13 cellular contexts compared by ENCODE assay signal in genomic region chr15:41006479-41006878, GRCh38. TPM values are rescaled to one million over a fixed set of nuclear protein-coding genes. Genes with fewer than 3 reads are reported as not detected.
DNase-seq lines count a peak whose midpoint lies in the region; ATAC-seq and TF ChIP-seq lines count a peak whose summit lies in the region.
"Had no signal": no experiment of that assay in that cellular context is flagged by ENCODE, and none has a peak within 500 bp of the region (broad histone marks: within the 10 kb centered on the region; RNA-seq: fewer than 3 reads in every experiment).

No MANE protein-coding gene starts in this region.

- H2BK20ac ChIP-seq in IMR-90 (ENCODE audit: low read depth, low read length) = no peak overlapping the region; the same call in 1 of the 2 replicates

- POLR2A ChIA-PET in IMR-90 (lab: Charles Lee; ENCODE audit: unreplicated experiment) = no interaction called here

- H3K79me1 ChIP-seq in IMR-90 (ENCODE audit: low read depth in 1 of 2, low read length in 2 of 2) = peaks cover 20 to 62% of the 10 kb centered on the region in 2 experiments

- no TSS peak for BruUV-seq in IMR-90 (replicated peaks; lab: Mats Ljungman, UMichigan)

- no peak overlapping the region for H3K14ac ChIP-seq in IMR-90 (replicated peaks; ENCODE audit: low read depth, low read length)

- H3K9ac ChIP-seq in IMR-90 (ENCODE audit: low read depth, low read length) = no peak overlapping the region
- H3K9ac ChIP-seq: BLaER1 treated with 17β-estradiol and CSF1 and Interleukin-3, amounts not matched to agents 10 nM and 100 nM had no signal

- no peak overlapping the region; the same call in 2 of the 3 replicates for H2BK15ac ChIP-seq in IMR-90 (ENCODE audit: low read depth, low read length)

- peak overlapping the region; percentile 36; the same call in 1 of the 2 replicates for H4K91ac ChIP-seq in IMR-90 (ENCODE audit: insufficient read depth, low read depth, low read length)

- no peak overlapping the region for H3K23ac ChIP-seq in IMR-90 (ENCODE audit: low read depth, low read length)

- DNase-seq in Right ventricle myocardium inferior (ENCODE audit: missing footprints) (no peak), right atrium auricular region (ENCODE audit: low spot score) (no peak), IMR-90 (no peak), heart right ventricle (peak in 1 of 2 donors; percentile 27), left lobe of liver (ENCODE audit: low spot score) (no peak), NCI-H1092 treated with DMSO at 0.1 percent for 48 hours (lab: John Stamatoyannopoulos, UW) (no peak), mucosa of gallbladder (ENCODE audit: low spot score) (no peak), upper lobe of left lung (no peak)
- DNase-seq: ACHN; CD4-positive, CD25-positive, alpha-beta regulatory T cell; DMS53 had no signal

- peak overlapping the region in 1 of 2 experiments; percentile 57; a peak in 1 of 4 replicates for H4K8ac ChIP-seq in IMR-90 (ENCODE audit: low read depth in 2 of 2, low read length in 2 of 2)

- H2BK5ac ChIP-seq in IMR-90 (ENCODE audit: low read depth, low read length, poor library complexity, severe bottlenecking) = peak overlapping the region; percentile 9

- no peak overlapping the region for H2AFZ ChIP-seq in IMR-90 (replicated peaks; ENCODE audit: low read length, poor library complexity)

- H4K20me1 ChIP-seq in IMR-90 (ENCODE audit: insufficient read depth, low read length) = no peaks in the 10 kb centered on the region

- TF ChIP-seq CTCF in right atrium auricular region (IDR thresholded peaks at IDR 0.05) = no peak
- no peak for TF ChIP-seq CTCF in IMR-90 (conservative IDR thresholded peaks at IDR 0.05; ENCODE audit: low read depth, low read length)
- no peak for TF ChIP-seq CTCF in heart right ventricle (IDR thresholded peaks at IDR 0.05)
- TF ChIP-seq CTCF in upper lobe of left lung (IDR thresholded peaks at IDR 0.05) = no peak

- H2BK120ac ChIP-seq in IMR-90 (ENCODE audit: low read depth, low read length) = peak overlapping the region; percentile 42; the same call in 1 of the 2 replicates

- TF ChIP-seq POLR2A in IMR-90 (IDR thresholded peaks at IDR 0.05; ENCODE audit: low read depth, low read length) (no peak), upper lobe of left lung (IDR thresholded peaks at IDR 0.05) (no peak)

- in situ Hi-C loops in IMR-90 (cut with MboI; ENCODE audit: low sequenced_read_pairs) = no loop called here

- no peak for TF ChIP-seq RAD21 in IMR-90 (IDR thresholded peaks at IDR 0.05; ENCODE audit: low read length)

- H3K36me3 ChIP-seq in right atrium auricular region (peaks cover 23% of the 10 kb centered on the region), IMR-90 (ENCODE audit: control insufficient read depth, insufficient read depth, low read length) (peaks cover 8% of the 10 kb centered on the region), heart right ventricle (peaks cover 0 to 73% (median 8%) of the 10 kb centered on the region in 9 donors), upper lobe of left lung (peaks cover 5 to 34% (median 10%) of the 10 kb centered on the region in 4 donors)

- H3K4me1 ChIP-seq in right atrium auricular region = peaks cover 0 to 2% of the 10 kb centered on the region in 2 donors
- H3K4me1 ChIP-seq in IMR-90 (ENCODE audit: control insufficient read depth, insufficient read depth, low read length) = peaks cover 9% of the 10 kb centered on the region
- peaks cover 0 to 29% (median 11%) of the 10 kb centered on the region in 9 donors for H3K4me1 ChIP-seq in heart right ventricle
- peaks cover 6 to 14% (median 14%) of the 10 kb centered on the region in 4 donors for H3K4me1 ChIP-seq in upper lobe of left lung

- H3K4ac ChIP-seq in IMR-90 (ENCODE audit: low read depth, low read length) = 0 out of 2 replicates have a peak overlapping the region, but pooled peaks have one; percentile 11

- intact Hi-C loops in Right ventricle myocardium inferior (cut with DNase I) = no loop called here
- intact Hi-C loops in IMR-90 (cut with micrococcal nuclease) = no loop called here
- intact Hi-C loops in heart right ventricle (cut with DNase I) = no loop called here

- no peak overlapping the region for H3K18ac ChIP-seq in IMR-90 (ENCODE audit: low read depth, low read length)

- H2AK5ac ChIP-seq in IMR-90 (ENCODE audit: low read depth, low read length) = peak overlapping the region; percentile 13; the same call in 1 of the 2 replicates

- TF ChIP-seq EP300 in upper lobe of left lung (IDR thresholded peaks at IDR 0.05) = no peak

- H3K9me1 ChIP-seq in IMR-90 (ENCODE audit: insufficient read depth, low read length) = peaks cover 6% of the 10 kb centered on the region

- no peak overlapping the region for H3K4me3 ChIP-seq in right atrium auricular region
- no peak overlapping the region for H3K4me3 ChIP-seq in IMR-90 (ENCODE audit: insufficient read depth, low read depth, low read length)
- H3K4me3 ChIP-seq in heart right ventricle = no peak overlapping the region
- no peak overlapping the region for H3K4me3 ChIP-seq in upper lobe of left lung
- H3K4me3 ChIP-seq: BLaER1 treated with 17β-estradiol and CSF1 and Interleukin-3, amounts not matched to agents 10 nM and 100 nM had no signal

- no peak overlapping the region; the same call in 1 of the 2 replicates for H4K5ac ChIP-seq in IMR-90 (ENCODE audit: low read depth, low read length)

- no peak overlapping the region for H2AK9ac ChIP-seq in IMR-90 (replicated peaks; ENCODE audit: low read depth, low read length, poor library complexity)

- no peaks in the 10 kb centered on the region for H3K9me3 ChIP-seq in right atrium auricular region
- H3K9me3 ChIP-seq in IMR-90 (ENCODE audit: control insufficient read depth, insufficient read depth, low read length) = no peaks in the 10 kb centered on the region
- no peaks in the 10 kb centered on the region for H3K9me3 ChIP-seq in heart right ventricle
- no peaks in the 10 kb centered on the region for H3K9me3 ChIP-seq in upper lobe of left lung
- H3K9me3 ChIP-seq: BLaER1 treated with 17β-estradiol and CSF1 and Interleukin-3, amounts not matched to agents 10 nM and 100 nM had no signal

- H3K56ac ChIP-seq in IMR-90 (ENCODE audit: extremely low read depth, insufficient read depth, low read length) = no peak overlapping the region

- dilution Hi-C loops in IMR-90 (cut with HindIII; ENCODE audit: low sequenced_read_pairs, unreplicated experiment) = no loop called here

- ATAC-seq in Right ventricle myocardium inferior = peak; percentile 79
- no peak for ATAC-seq in IMR-90 (ENCODE audit: low read depth)
- ATAC-seq in heart right ventricle = peak in 5 of 8 donors; percentile 69 to 96 (median 90)
- peak; percentile 50 for ATAC-seq in left lobe of liver
- no peak for ATAC-seq in upper lobe of left lung (ENCODE audit: low FRiP score in 2 of 2)
- ATAC-seq: HCT116 had no signal

- H3K27ac ChIP-seq in right atrium auricular region (peak overlapping the region in 1 of 2 donors; percentile 42), IMR-90 (ENCODE audit: insufficient read depth, low read length) (no peak overlapping the region), heart right ventricle (peak overlapping the region in 1 of 10 donors; percentile 32), upper lobe of left lung (no peak overlapping the region)
- H3K27ac ChIP-seq: BLaER1 treated with 17β-estradiol and CSF1 and Interleukin-3, amounts not matched to agents 10 nM and 100 nM had no signal

- H3K27me3 ChIP-seq in right atrium auricular region (no peaks in the 10 kb centered on the region), IMR-90 (ENCODE audit: control insufficient read depth, insufficient read depth, low read length) (no peaks in the 10 kb centered on the region), heart right ventricle (no peaks in the 10 kb centered on the region), upper lobe of left lung (no peaks in the 10 kb centered on the region)
- H3K27me3 ChIP-seq: BLaER1 treated with 17β-estradiol and CSF1 and Interleukin-3, amounts not matched to agents 10 nM and 100 nM had no signal

- H3K4me2 ChIP-seq in IMR-90 (ENCODE audit: low read depth, low read length) = no peak overlapping the region

- CTCF ChIA-PET in IMR-90 (lab: Yijun Ruan, JAX) = no interaction called here

- WGBS in IMR-90 (ENCODE audit: extremely low coverage in 2 of 2, insufficient read length in 1 of 2), 2 experiments = no CpG with 5 or more reads among the region's 2 CpGs
- 41 to 65% methylated on average over 2 of the region's 2 CpGs for WGBS in heart right ventricle, 2 donors
- WGBS in upper lobe of left lung, 2 donors = 81 to 90% methylated on average over 2 of the region's 2 CpGs

TF ChIP-seq in IMR-90, 13 proteins besides CTCF, POLR2A, EP300 and RAD21 (continues in another document):
- TF ChIP-seq BHLHE40 (IDR thresholded peaks at IDR 0.05; ENCODE audit: low read depth, low read length) = no peak
- TF ChIP-seq MAZ (IDR thresholded peaks at IDR 0.05; ENCODE audit: borderline replicate concordance, low read depth, low read length) = no peak
- TF ChIP-seq SMC3 (IDR thresholded peaks at IDR 0.05; ENCODE audit: low read depth, low read length) = no peak
- TF ChIP-seq CEBPB (IDR thresholded peaks at IDR 0.05; ENCODE audit: low read depth, low read length) = no peak
- no peak for TF ChIP-seq RCOR1 (IDR thresholded peaks at IDR 0.05; ENCODE audit: insufficient replicate concordance, low read length)
- TF ChIP-seq USF2 (IDR thresholded peaks at IDR 0.05; ENCODE audit: low read depth, low read length) = no peak
- TF ChIP-seq CHD1 (IDR thresholded peaks at IDR 0.05; ENCODE audit: low read depth, low read length) = no peak
- TF ChIP-seq RFX5 (IDR thresholded peaks at IDR 0.05; ENCODE audit: low read depth, low read length) = no peak

RNA-seq across cellular contexts. Expression of gene CHAC1, which starts 53.2 kb away (rescaled TPM):
- total RNA-seq in Right ventricle myocardium inferior (0.81 TPM), right atrium auricular region (10 to 100 TPM; 11.9 to 36.1 TPM), IMR-90 (2012; rRNA removed) (41.9 and 51.3 TPM in 2 replicates), heart right ventricle (1 to 10 TPM in 7 of 10 donors, under 1 TPM in 3; 0.31 to 4.8 (median 1.7) TPM), left lobe of liver (1.1 TPM), mucosa of gallbladder (2.8 TPM), upper lobe of left lung (10 to 100 TPM in 1 of 6 donors, 1 to 10 TPM in 5; 2.6 to 11.1 (median 3.4) TPM)
- polyA plus RNA-seq in IMR-90 (2012; rRNA removed) (72.5 and 77.8 TPM in 2 replicates), heart right ventricle (1 to 10 TPM; 1.7 to 7.6 TPM)
- polyA plus RNA-seq in IMR-90 (2012; cell fraction: cytosol; rRNA removed) = 40.3 and 108 TPM in 2 replicates
- 31.6 and 74.8 TPM in 2 replicates for polyA plus RNA-seq in IMR-90 (2012; cell fraction: nucleus; rRNA removed; ENCODE audit: low replicate concordance)

Comparison
In these comparisons a context has a peak if more than half of its experiments do, and no peak if none do; other contexts are left out.
1. ATAC-seq: peak in Right ventricle myocardium inferior (single experiment), heart right ventricle (5 of 8) and left lobe of liver (single experiment); none in IMR-90 (single experiment) and upper lobe of left lung (0 of 2).